Comparison of ENCODE assay signal across 1 cellular context in the genomic region with DNA sequence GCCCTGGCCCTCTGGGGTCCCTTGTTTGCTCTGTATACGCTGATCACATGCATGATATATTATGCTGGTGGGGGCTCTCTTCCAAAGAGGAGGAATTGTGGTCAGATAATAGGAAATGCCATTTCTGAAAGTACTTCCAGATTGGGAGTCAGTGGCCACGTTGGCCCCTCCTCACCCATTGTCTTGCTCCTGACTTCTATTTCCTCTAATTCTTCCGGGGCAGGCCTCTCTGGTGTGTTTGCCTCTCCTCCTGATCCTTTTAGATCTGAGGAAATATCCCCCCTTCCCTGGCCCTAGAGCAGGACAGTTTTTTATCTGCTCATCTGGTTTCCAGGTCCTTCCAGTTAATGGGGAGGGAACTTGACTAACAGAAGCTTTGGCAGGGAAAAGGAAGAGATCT.
TF ChIP-seq lines count a peak whose summit lies in the region.

No MANE protein-coding gene starts in this region.

TF ChIP-seq in neural cell, 6 proteins besides CTCF, POLR2A, EP300 and RAD21 (continued from another document):
- TF ChIP-seq, protein P1, sequence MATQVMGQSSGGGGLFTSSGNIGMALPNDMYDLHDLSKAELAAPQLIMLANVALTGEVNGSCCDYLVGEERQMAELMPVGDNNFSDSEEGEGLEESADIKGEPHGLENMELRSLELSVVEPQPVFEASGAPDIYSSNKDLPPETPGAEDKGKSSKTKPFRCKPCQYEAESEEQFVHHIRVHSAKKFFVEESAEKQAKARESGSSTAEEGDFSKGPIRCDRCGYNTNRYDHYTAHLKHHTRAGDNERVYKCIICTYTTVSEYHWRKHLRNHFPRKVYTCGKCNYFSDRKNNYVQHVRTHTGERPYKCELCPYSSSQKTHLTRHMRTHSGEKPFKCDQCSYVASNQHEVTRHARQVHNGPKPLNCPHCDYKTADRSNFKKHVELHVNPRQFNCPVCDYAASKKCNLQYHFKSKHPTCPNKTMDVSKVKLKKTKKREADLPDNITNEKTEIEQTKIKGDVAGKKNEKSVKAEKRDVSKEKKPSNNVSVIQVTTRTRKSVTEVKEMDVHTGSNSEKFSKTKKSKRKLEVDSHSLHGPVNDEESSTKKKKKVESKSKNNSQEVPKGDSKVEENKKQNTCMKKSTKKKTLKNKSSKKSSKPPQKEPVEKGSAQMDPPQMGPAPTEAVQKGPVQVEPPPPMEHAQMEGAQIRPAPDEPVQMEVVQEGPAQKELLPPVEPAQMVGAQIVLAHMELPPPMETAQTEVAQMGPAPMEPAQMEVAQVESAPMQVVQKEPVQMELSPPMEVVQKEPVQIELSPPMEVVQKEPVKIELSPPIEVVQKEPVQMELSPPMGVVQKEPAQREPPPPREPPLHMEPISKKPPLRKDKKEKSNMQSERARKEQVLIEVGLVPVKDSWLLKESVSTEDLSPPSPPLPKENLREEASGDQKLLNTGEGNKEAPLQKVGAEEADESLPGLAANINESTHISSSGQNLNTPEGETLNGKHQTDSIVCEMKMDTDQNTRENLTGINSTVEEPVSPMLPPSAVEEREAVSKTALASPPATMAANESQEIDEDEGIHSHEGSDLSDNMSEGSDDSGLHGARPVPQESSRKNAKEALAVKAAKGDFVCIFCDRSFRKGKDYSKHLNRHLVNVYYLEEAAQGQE (IDR thresholded peaks at IDR 0.05; ENCODE audit: borderline replicate concordance), result no peak
